Comparison of ENCODE assay signal across 18 cellular contexts in the genomic region with DNA sequence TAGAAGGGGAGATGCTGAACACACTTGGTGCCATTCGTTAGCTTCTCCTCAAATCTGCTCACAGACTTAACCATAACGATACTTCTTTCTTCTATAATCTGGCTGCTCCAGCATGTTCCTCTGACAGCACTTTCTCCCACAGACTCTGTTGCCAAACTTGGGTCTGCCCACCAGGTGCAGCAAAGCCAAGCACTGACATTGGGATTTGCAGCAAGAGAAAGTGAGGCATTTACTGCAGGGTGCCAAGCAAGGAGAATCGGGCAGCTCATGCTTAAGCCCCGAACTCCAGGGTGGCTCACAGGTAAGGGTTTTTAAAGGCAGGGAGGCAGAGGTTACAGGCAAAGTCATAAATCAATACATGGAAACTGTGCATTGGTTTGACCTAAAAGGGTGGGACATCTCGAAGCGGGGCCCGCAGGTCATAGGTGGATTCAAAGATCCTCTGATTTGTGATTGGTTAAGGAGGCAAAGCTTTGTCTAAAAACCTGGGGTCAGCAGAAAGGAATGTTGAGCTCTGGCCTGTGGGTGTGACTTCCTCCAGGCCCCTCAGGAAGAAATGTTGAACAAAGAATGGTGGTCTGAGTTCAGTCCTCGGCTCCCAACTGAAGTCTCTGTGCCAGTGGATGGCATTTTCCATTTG. TPM values are rescaled to one million over a fixed set of nuclear protein-coding genes. Genes with fewer than 3 reads are reported as not detected.
DNase-seq lines count a peak whose midpoint lies in the region; FAIRE-seq and TF ChIP-seq lines count a peak whose summit lies in the region.
"Had no signal": no experiment of that assay in that cellular context is flagged by ENCODE, and none has a peak within 500 bp of the region (broad histone marks: within the 10 kb centered on the region; RNA-seq: fewer than 3 reads in every experiment).

No MANE protein-coding gene starts in this region.

- no peak overlapping the region for H3K4me3 Mint-ChIP-seq in mesothelial cell of epicardium
- H3K4me3 Mint-ChIP-seq in CD8-positive, alpha-beta memory T cell = no peak overlapping the region
- H3K4me3 Mint-ChIP-seq: activated naive CD4-positive, alpha-beta T cell treated with anti-CD3 and anti-CD28 coated beads, Interleukin-2, amount 50 U/mL, for 24 hours had no signal

- no peaks in the 10 kb centered on the region; a peak in 1 of 7 replicates for H3K27me3 ChIP-seq in H1 (replicated peaks in 1 of 4; ENCODE audit: control insufficient read depth in 3 of 4, extremely low read depth in 1 of 4, insufficient read depth in 3 of 4, low read length in 3 of 4)
- H3K27me3 ChIP-seq in CD8-positive, alpha-beta memory T cell (ENCODE audit: insufficient read depth, low read length, poor library complexity, severe bottlenecking) = no peaks in the 10 kb centered on the region

- H4K91ac ChIP-seq in H1 (replicated peaks; ENCODE audit: insufficient read length, low read length) = peak overlapping the region; percentile 91

- no peaks in the 10 kb centered on the region for H3K79me2 ChIP-seq in H1 (ENCODE audit: control insufficient read depth in 1 of 2, insufficient read depth in 2 of 2, low read length in 2 of 2)

- H2BK15ac ChIP-seq in H1 (ENCODE audit: low read length) = peak overlapping the region; percentile 50; the same call in 1 of the 2 replicates

- H3K36me3 Mint-ChIP-seq in mesothelial cell of epicardium = no peaks in the 10 kb centered on the region
- peaks cover 0 to 12% (median 0%) of the 10 kb centered on the region in 3 donors for H3K36me3 Mint-ChIP-seq in CD8-positive, alpha-beta memory T cell

- peak overlapping the region; percentile 77 for H2AFZ ChIP-seq in H1 (ENCODE audit: low read length)

- no peak overlapping the region for H3K14ac ChIP-seq in H1 (ENCODE audit: insufficient read length)

- no peak for TF ChIP-seq CTCF in H1 (IDR thresholded peaks at IDR 0.05; ENCODE audit: control extremely low read depth in 1 of 3, insufficient read depth in 1 of 3, low read depth in 1 of 3, low read length in 3 of 3)
- no peak for TF ChIP-seq CTCF in mesothelial cell of epicardium (IDR thresholded peaks at IDR 0.05; ENCODE audit: unreplicated experiment)

- peak overlapping the region; percentile 36; the same call in 1 of the 2 replicates for H2BK5ac ChIP-seq in H1 (ENCODE audit: low read depth, low read length)

- no peak for TF ChIP-seq EP300 in H1 (IDR thresholded peaks at IDR 0.05; ENCODE audit: borderline replicate concordance in 1 of 2, low read depth in 2 of 2, low read length in 2 of 2)

- no peaks in the 10 kb centered on the region for H4K20me1 ChIP-seq in H1 (replicated peaks in 1 of 2; ENCODE audit: control insufficient read depth in 1 of 2, insufficient read depth in 2 of 2, low read length in 2 of 2)

- no peak overlapping the region for H3K4me2 ChIP-seq in H1 (ENCODE audit: insufficient read depth in 1 of 2, low read depth in 2 of 2, low read length in 2 of 2)

- no peak overlapping the region for H3K27ac ChIP-seq in H1 (ENCODE audit: low read depth, low read length)
- H3K27ac ChIP-seq in CD8-positive, alpha-beta memory T cell (ENCODE audit: low read depth, low read length) = no peak overlapping the region
- H3K27ac ChIP-seq: thoracic aorta had no signal

- H3K56ac ChIP-seq in H1 (replicated peaks; ENCODE audit: insufficient read length, low read depth, low read length) = no peak overlapping the region

- no peak overlapping the region for H3K9ac ChIP-seq in H1 (replicated peaks in 1 of 4; ENCODE audit: extremely low read depth in 1 of 4, low read depth in 3 of 4, low read length in 3 of 4)

- no peaks in the 10 kb centered on the region for H3K9me3 Mint-ChIP-seq in mesothelial cell of epicardium
- no peaks in the 10 kb centered on the region for H3K9me3 Mint-ChIP-seq in CD8-positive, alpha-beta memory T cell
- H3K9me3 Mint-ChIP-seq: activated naive CD4-positive, alpha-beta T cell treated with anti-CD3 and anti-CD28 coated beads, Interleukin-2, amount 50 U/mL, for 24 hours had no signal

- peaks cover 38% of the 10 kb centered on the region for H3K4me1 Mint-ChIP-seq in mesothelial cell of epicardium
- peaks cover 5 to 7% (median 5%) of the 10 kb centered on the region in 3 donors for H3K4me1 Mint-ChIP-seq in CD8-positive, alpha-beta memory T cell

- H4K5ac ChIP-seq in H1 (ENCODE audit: insufficient read length, low read depth, low read length) = no peak overlapping the region

- H3K4me1 ChIP-seq in H1 (replicated peaks in 1 of 4; ENCODE audit: control insufficient read depth in 3 of 4, insufficient read depth in 4 of 4, low read length in 3 of 4) = peaks cover 6 to 16% (median 12%) of the 10 kb centered on the region in 4 experiments
- H3K4me1 ChIP-seq in CD8-positive, alpha-beta memory T cell (ENCODE audit: insufficient read depth, low read length) = no peaks in the 10 kb centered on the region

- peak; percentile 97 for DNase-seq in ELF-1 (ENCODE audit: low read depth, low spot score)
- peak; percentile 61 for DNase-seq in NCI-H226
- DNase-seq in H1 (ENCODE audit: low read depth in 1 of 2, low spot score in 2 of 2) = peak in 1 of 2 experiments; percentile 63
- DNase-seq in mesothelial cell of epicardium (ENCODE audit: low spot score in 2 of 2, unreplicated experiment in 2 of 2) = no peak
- DNase-seq in A172 (ENCODE audit: low spot score) = no peak
- no peak for DNase-seq in NCI-H187 treated with DMSO at 0.1 percent for 48 hours (lab: John Stamatoyannopoulos, UW)
- DNase-seq in CD8-positive, alpha-beta memory T cell = no peak
- no peak for DNase-seq in T-helper 2 cell
- DNase-seq: activated CD4-positive, alpha-beta T cell treated with anti-CD3 and anti-CD28 coated beads, Interleukin-2, amount 50 U/mL, for 1 hour; activated T-cell treated with anti-CD3 and anti-CD28 coated beads for 4 hours; cortex of kidney; NCI-H446 treated with DMSO at 0.1 percent for 48 hours; SHP77 treated with DMSO at 0.1 percent for 48 hours; T1000 had no signal

- CTCF ChIA-PET in H1 (lab: Charles Lee; ENCODE audit: partially characterized antibody) = interaction anchor here (0.8 to 2.4 kb wide), 13 partner anchors 9 to 116 kb away, joined by 3 to 13 read pairs (median 4); no protein-coding TSS in a partner anchor
- CTCF ChIA-PET in CD8-positive, alpha-beta memory T cell (lab: Charles Lee) = no interaction called here

- no peak overlapping the region for H4K8ac ChIP-seq in H1 (ENCODE audit: extremely low read depth, insufficient read depth, low read length)

- peak; percentile 20 to 42; a peak in 2 of 3 replicates for TF ChIP-seq POLR2A in H1 (IDR thresholded peaks at IDR 0.05; ENCODE audit: control extremely low read depth in 1 of 2, low read depth in 2 of 2, low read length in 2 of 2)

- H3K9me3 ChIP-seq in H1 (ENCODE audit: insufficient read depth in 2 of 2, low read depth in 1 of 2, low read length in 1 of 2) = no peaks in the 10 kb centered on the region
- no peaks in the 10 kb centered on the region for H3K9me3 ChIP-seq in CD8-positive, alpha-beta memory T cell (ENCODE audit: low read length)
- H3K9me3 ChIP-seq: thoracic aorta had no signal

- no peaks in the 10 kb centered on the region for H3K27me3 Mint-ChIP-seq in mesothelial cell of epicardium (ENCODE audit: low read depth)
- peaks cover 5 to 7% of the 10 kb centered on the region in 2 donors for H3K27me3 Mint-ChIP-seq in CD8-positive, alpha-beta memory T cell

- no peak for TF ChIP-seq RAD21 in H1 (IDR thresholded peaks at IDR 0.05 in 1 of 2, conservative IDR thresholded peaks at IDR 0.05 in 1 of 2; ENCODE audit: low read depth in 2 of 2, low read length in 2 of 2)

- H3K4me3 ChIP-seq in H1 (ENCODE audit: extremely low read depth in 1 of 4, insufficient read depth in 2 of 4, low read depth in 3 of 4, low read length in 4 of 4) = no peak overlapping the region
- H3K4me3 ChIP-seq in CD8-positive, alpha-beta memory T cell (ENCODE audit: low read length) = no peak overlapping the region
- H3K4me3 ChIP-seq: skin epidermis, thoracic aorta had no signal

- POLR2A ChIA-PET in H1 (lab: Charles Lee; ENCODE audit: partially characterized antibody) = interaction anchor here (1.0 to 1.8 kb wide), 4 partner anchors 21 to 53 kb away, joined by 3 to 6 read pairs (median 5); no protein-coding TSS in a partner anchor
- POLR2A ChIA-PET in CD8-positive, alpha-beta memory T cell (lab: Charles Lee) = no interaction called here

- WGBS in H1 (ENCODE audit: extremely low coverage in 1 of 2, insufficient coverage in 1 of 2, insufficient read length in 1 of 2, insufficient replicate concordance in 2 of 2, low coverage in 1 of 2, low lambda C conversion rate in 2 of 2, missing lambda C conversion rate in 1 of 2), 2 experiments = 83% methylated on average over 8 of the region's 8 CpGs; no CpG with 5 or more reads in 1 of the 2 experiments

- peak overlapping the region; percentile 96; the same call in 1 of the 2 replicates for H2AK5ac ChIP-seq in H1 (ENCODE audit: low read depth, low read length)

- H3K79me1 ChIP-seq in H1 (ENCODE audit: low read depth, low read length) = no peaks in the 10 kb centered on the region

- H2BK12ac ChIP-seq in H1 (ENCODE audit: low read depth, low read length) = peak overlapping the region; percentile 65

- no peaks in the 10 kb centered on the region for H3K36me3 ChIP-seq in H1 (ENCODE audit: control insufficient read depth in 2 of 4, insufficient read depth in 4 of 4, low read length in 3 of 4)
- no peaks in the 10 kb centered on the region for H3K36me3 ChIP-seq in CD8-positive, alpha-beta memory T cell (ENCODE audit: insufficient read depth, low read length)
- H3K36me3 ChIP-seq: thoracic aorta had no signal

- H3K27ac Mint-ChIP-seq in mesothelial cell of epicardium = peak overlapping the region; percentile 40
- H3K27ac Mint-ChIP-seq in CD8-positive, alpha-beta memory T cell = no peak overlapping the region
- H3K27ac Mint-ChIP-seq: activated naive CD4-positive, alpha-beta T cell treated with anti-CD3 and anti-CD28 coated beads, Interleukin-2, amount 50 U/mL, for 24 hours had no signal

- H2BK20ac ChIP-seq in H1 (ENCODE audit: low read length) = peak overlapping the region; percentile 80

- no peak overlapping the region for H3K23ac ChIP-seq in H1 (ENCODE audit: insufficient read length)

- H2BK120ac ChIP-seq in H1 (replicated peaks; ENCODE audit: low read depth, low read length) = peak overlapping the region; percentile 36

- FAIRE-seq in H1 (lab: Jason Lieb, UNC) = peak; percentile 72
- FAIRE-seq: islet of Langerhans had no signal

- H3K23me2 ChIP-seq in H1 (ENCODE audit: low read depth, low read length) = peaks cover 2% of the 10 kb centered on the region

- peak overlapping the region; percentile 88; the same call in 1 of the 2 replicates for H3K18ac ChIP-seq in H1 (ENCODE audit: extremely low read depth, low read length)

- peak overlapping the region; percentile 9 for H3K4ac ChIP-seq in H1 (replicated peaks; ENCODE audit: insufficient read length, low read depth, low read length)

RNA-seq across cellular contexts. Expression of gene PNPLA1, which starts 25.1 kb away (rescaled TPM):
- total RNA-seq in H1 (2021; fragmentation: NEBNext Ultra II Directional; extraction: Animal tissue kit (Norgen Biotek cat#: 25700)) = not detected in 2 replicates
- polyA plus RNA-seq in H1 (2011; rRNA removed) = not detected in 2 replicates
- not detected for polyA plus RNA-seq in H1 (2011; cell fraction: cytosol; rRNA removed)
- not detected for polyA plus RNA-seq in H1 (2011; cell fraction: nucleus; rRNA removed)
- not detected in 4 replicates for polyA plus RNA-seq in H1 (2012, experiment 1 of 2)
- not detected for polyA plus RNA-seq in H1 (2012, experiment 2 of 2)
- not detected for polyA plus RNA-seq in H1 (2013, experiment 1 of 2)
- polyA plus RNA-seq in H1 (2013, experiment 2 of 2) = not detected
- polyA minus RNA-seq in H1 (2011; rRNA and poly(A)+ RNA removed) = not detected in 2 replicates
- polyA minus RNA-seq in H1 (2011; cell fraction: cytosol; rRNA and poly(A)+ RNA removed) = not detected
- not detected for polyA minus RNA-seq in H1 (2011; cell fraction: nucleus; rRNA and poly(A)+ RNA removed)
- total RNA-seq in mesothelial cell of epicardium = 0.14 TPM in 1 of 3 replicates, not detected in the others
- total RNA-seq in A172 (2014; rRNA removed; shearing (Covaris generic)) = not detected in 2 replicates
- not detected for total RNA-seq in CD8-positive, alpha-beta memory T cell
- not detected for polyA plus RNA-seq in CD8-positive, alpha-beta memory T cell
- total RNA-seq: thoracic aorta had no signal

RNA-seq across cellular contexts. Expression of gene BRPF3, which starts 48.2 kb away (rescaled TPM):
- 37.5 and 42.3 TPM in 2 replicates for total RNA-seq in H1 (2021; fragmentation: NEBNext Ultra II Directional; extraction: Animal tissue kit (Norgen Biotek cat#: 25700))
- polyA plus RNA-seq in H1 (2011; rRNA removed) = 26.0 and 39.2 TPM in 2 replicates
- polyA plus RNA-seq in H1 (2011; cell fraction: cytosol; rRNA removed) = 18.3 TPM
- polyA plus RNA-seq in H1 (2011; cell fraction: nucleus; rRNA removed) = 31.7 TPM
- polyA plus RNA-seq in H1 (2012, experiment 1 of 2) = 24.6 to 28.5 TPM (median 25.4 TPM) in 4 replicates
- polyA plus RNA-seq in H1 (2012, experiment 2 of 2) = 21.4 TPM
- polyA plus RNA-seq in H1 (2013, experiment 1 of 2) = 21.0 TPM
- polyA plus RNA-seq in H1 (2013, experiment 2 of 2) = 18.9 TPM
- 27.2 and 32.5 TPM in 2 replicates for polyA minus RNA-seq in H1 (2011; rRNA and poly(A)+ RNA removed)
- 13.1 TPM for polyA minus RNA-seq in H1 (2011; cell fraction: cytosol; rRNA and poly(A)+ RNA removed)
- 37.1 TPM for polyA minus RNA-seq in H1 (2011; cell fraction: nucleus; rRNA and poly(A)+ RNA removed)
- total RNA-seq in mesothelial cell of epicardium = 54.1 to 58.6 TPM (median 57.3 TPM) in 3 replicates
- total RNA-seq in A172 (2014; rRNA removed; shearing (Covaris generic)) = 8.6 and 11.1 TPM in 2 replicates
- total RNA-seq in CD8-positive, alpha-beta memory T cell = 10 to 100 TPM; 22.4 to 26.4 TPM
- 8.4 TPM for polyA plus RNA-seq in CD8-positive, alpha-beta memory T cell

Comparison
In these comparisons a context has a peak if more than half of its experiments do, and no peak if none do; other contexts are left out.
1. DNase-seq: peak in ELF-1 (single experiment) and NCI-H226 (single experiment); none in mesothelial cell of epicardium (0 of 2), A172 (single experiment), NCI-H187 treated with DMSO at 0.1 percent for 48 hours (single experiment), CD8-positive, alpha-beta memory T cell (0 of 5) and T-helper 2 cell (0 of 5).